ENCODE assay signal across 7 cellular contexts in the genomic region with DNA sequence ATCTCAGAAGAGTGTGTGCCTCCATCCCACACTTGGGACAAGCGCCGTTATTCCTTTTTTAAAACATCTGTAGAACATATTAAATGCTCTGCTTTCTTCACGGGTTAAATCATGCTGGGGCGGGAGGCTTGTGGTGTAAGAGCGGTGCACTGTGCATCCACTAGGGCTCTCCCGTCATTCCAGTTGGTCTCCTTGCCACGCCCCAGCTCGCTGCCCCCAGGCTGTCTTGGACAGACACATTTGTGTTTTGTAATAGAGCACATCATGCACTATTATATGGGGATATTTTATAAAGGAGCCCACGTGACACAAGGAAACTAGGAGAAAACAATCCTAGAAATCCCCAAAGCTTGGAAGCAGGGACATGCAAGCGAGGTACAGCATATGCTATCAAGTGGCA.
DNase-seq lines count a peak whose midpoint lies in the region; ATAC-seq and TF ChIP-seq lines count a peak whose summit lies in the region.
"Not testable (repeated sequence)": the region's sequence is repeated elsewhere in the genome, so short reads cannot be mapped to it uniquely, and the experiment has no call there.

No MANE protein-coding gene starts in this region.

- not testable (repeated sequence) for H3K9ac ChIP-seq in PC-3 (ENCODE audit: low read length); colonic mucosa (ENCODE audit: low read depth in 2 of 2, low read length in 2 of 2); trophoblast cell (ENCODE audit: low read length)

- H3K9me2 ChIP-seq in PC-3 (replicated peaks; ENCODE audit: low read length), result not testable (repeated sequence)

- not testable (repeated sequence) for H2AFZ ChIP-seq in PC-3 (ENCODE audit: low read length); trophoblast cell (ENCODE audit: insufficient read depth, low read length, poor library complexity)

- H3K27me3 Mint-ChIP-seq in Calu3 (ENCODE audit: unreplicated experiment); T-helper 1 cell treated with Interleukin-12 subunit alpha and Interleukin-12 subunit beta and Interleukin-4 antibody, amounts not matched to agents 30 μg/mL and 1 μg/mL, for 36 hours (ENCODE audit: low read depth); MCF 10A (ENCODE audit: insufficient read depth, unreplicated experiment): not testable (repeated sequence)

- not testable (repeated sequence) for H3K27ac Mint-ChIP-seq in Calu3 (ENCODE audit: unreplicated experiment); MCF 10A (ENCODE audit: low read depth, unreplicated experiment)
- H3K27ac Mint-ChIP-seq in T-helper 1 cell treated with Interleukin-12 subunit alpha and Interleukin-12 subunit beta and Interleukin-4 antibody, amounts not matched to agents 30 μg/mL and 1 μg/mL, for 36 hours, result peak overlapping the region; percentile 10

- not testable (repeated sequence) for H3K4me3 Mint-ChIP-seq in Calu3 (ENCODE audit: low read depth, unreplicated experiment); T-helper 1 cell treated with Interleukin-12 subunit alpha and Interleukin-12 subunit beta and Interleukin-4 antibody, amounts not matched to agents 30 μg/mL and 1 μg/mL, for 36 hours; MCF 10A (ENCODE audit: unreplicated experiment)

- H3K36me3 Mint-ChIP-seq in Calu3 (ENCODE audit: insufficient read depth, unreplicated experiment); T-helper 1 cell treated with Interleukin-12 subunit alpha and Interleukin-12 subunit beta and Interleukin-4 antibody, amounts not matched to agents 30 μg/mL and 1 μg/mL, for 36 hours (ENCODE audit: low read depth); MCF 10A (ENCODE audit: insufficient read depth, unreplicated experiment): not testable (repeated sequence)

- not testable (repeated sequence) for BruUV-seq in Calu3 (replicated peaks; lab: Mats Ljungman, UMichigan); PC-3 (replicated peaks; lab: Mats Ljungman, UMichigan); MCF 10A (replicated peaks; lab: Mats Ljungman, UMichigan)

- intact Hi-C loops in Calu3 (cut with micrococcal nuclease; ENCODE audit: unreplicated experiment); PC-3 (cut with micrococcal nuclease); MCF 10A (cut with micrococcal nuclease); colonic mucosa (cut with DNase I): not testable (repeated sequence)

- TF ChIP-seq CTCF in Calu3 (IDR thresholded peaks at IDR 0.05; ENCODE audit: unreplicated experiment); PC-3 (conservative IDR thresholded peaks at IDR 0.05; ENCODE audit: low read depth, low read length); MCF 10A (IDR thresholded peaks at IDR 0.05; ENCODE audit: unreplicated experiment); colonic mucosa (IDR thresholded peaks at IDR 0.05); foreskin fibroblast (IDR thresholded peaks at IDR 0.05; ENCODE audit: low read depth, low read length): not testable (repeated sequence)

- not testable (repeated sequence) for H2BK5ac ChIP-seq in trophoblast cell (ENCODE audit: low read depth, low read length, poor library complexity)

- not testable (repeated sequence) for H3K36me3 ChIP-seq in PC-3 (ENCODE audit: low read depth, low read length); colonic mucosa; trophoblast cell (ENCODE audit: control insufficient read depth in 1 of 2, insufficient read depth in 2 of 2, low read length in 2 of 2)

- H3K27me3 ChIP-seq in PC-3 (ENCODE audit: low read length); colonic mucosa; trophoblast cell (ENCODE audit: insufficient read depth, low read length): not testable (repeated sequence)

- H4K91ac ChIP-seq in trophoblast cell (ENCODE audit: low read depth, low read length), result peak overlapping the region; percentile 86

- H3K4me1 Mint-ChIP-seq in Calu3 (ENCODE audit: low read depth, unreplicated experiment); T-helper 1 cell treated with Interleukin-12 subunit alpha and Interleukin-12 subunit beta and Interleukin-4 antibody, amounts not matched to agents 30 μg/mL and 1 μg/mL, for 36 hours (ENCODE audit: low read depth); MCF 10A (ENCODE audit: insufficient read depth, unreplicated experiment): not testable (repeated sequence)

- H3K14ac ChIP-seq in trophoblast cell (ENCODE audit: low read length), result not testable (repeated sequence)

- H4K20me1 ChIP-seq in PC-3 (ENCODE audit: low read length), result not testable (repeated sequence)

- H4K8ac ChIP-seq in trophoblast cell (ENCODE audit: low read depth, low read length), result not testable (repeated sequence)

- not testable (repeated sequence) for ATAC-seq in PC-3

- CTCF ChIA-PET in Calu3 (lab: Charles Lee); PC-3 (lab: Charles Lee); MCF 10A (lab: Yijun Ruan, JAX): not testable (repeated sequence)

- not testable (repeated sequence) for H2BK12ac ChIP-seq in trophoblast cell (ENCODE audit: low read length)

- not testable (repeated sequence) for H3K18ac ChIP-seq in trophoblast cell (ENCODE audit: low read length)

- peaks cover 12% of the 10 kb centered on the region for H3K79me1 ChIP-seq in trophoblast cell (ENCODE audit: low read length)

- no CpG with 5 or more reads among the region's 10 CpGs for WGBS in trophoblast cell (ENCODE audit: extremely low coverage, insufficient coverage, insufficient read length)

- POLR2A ChIA-PET in PC-3 (lab: Charles Lee; ENCODE audit: unreplicated experiment); MCF 10A (lab: Yijun Ruan, JAX): not testable (repeated sequence)

- H3K4me3 ChIP-seq in PC-3 (ENCODE audit: low read length); colonic mucosa; foreskin fibroblast (ENCODE audit: low read depth in 1 of 2, low read length in 2 of 2); trophoblast cell (ENCODE audit: low read depth, low read length): not testable (repeated sequence)

- H3K4me2 ChIP-seq in PC-3 (ENCODE audit: low read length); trophoblast cell (ENCODE audit: low read length): not testable (repeated sequence)

- not testable (repeated sequence) for H2AK5ac ChIP-seq in trophoblast cell (ENCODE audit: low read length)

- not testable (repeated sequence) for H3K79me2 ChIP-seq in PC-3 (ENCODE audit: low read length); trophoblast cell (ENCODE audit: control insufficient read depth, insufficient read depth, low read length, poor library complexity)

- DNase-seq in Calu3 (peak; percentile 8), PC-3 (peak; percentile 47), MCF 10A (ENCODE audit: unreplicated experiment) (peak; percentile 90), colonic mucosa (peak; percentile 20), foreskin fibroblast (peak; percentile 10 to 60), trophoblast cell (peak; percentile 69 to 82)

- not testable (repeated sequence) for H3K4ac ChIP-seq in trophoblast cell (ENCODE audit: low read depth, low read length)

- H3K9me3 Mint-ChIP-seq in Calu3 (ENCODE audit: low read depth, unreplicated experiment); T-helper 1 cell treated with Interleukin-12 subunit alpha and Interleukin-12 subunit beta and Interleukin-4 antibody, amounts not matched to agents 30 μg/mL and 1 μg/mL, for 36 hours; MCF 10A (ENCODE audit: unreplicated experiment): not testable (repeated sequence)

- H3K9me3 ChIP-seq in PC-3 (ENCODE audit: low read length); colonic mucosa; trophoblast cell (ENCODE audit: insufficient read depth, low read depth, low read length): not testable (repeated sequence)

- H2BK120ac ChIP-seq in trophoblast cell (ENCODE audit: insufficient read depth, low read length, poor library complexity), result not testable (repeated sequence)

- H3K23ac ChIP-seq in trophoblast cell (ENCODE audit: low read length), result not testable (repeated sequence)

- not testable (repeated sequence) for H3K4me1 ChIP-seq in PC-3 (ENCODE audit: insufficient read depth, low read length); colonic mucosa; trophoblast cell (ENCODE audit: control insufficient read depth in 1 of 2, insufficient read depth in 2 of 2, low read length in 2 of 2)

- not testable (repeated sequence) for H3F3A ChIP-seq in PC-3 (ENCODE audit: low read length, unreplicated experiment)

- H3K27ac ChIP-seq in PC-3 (ENCODE audit: low read length); colonic mucosa; trophoblast cell (ENCODE audit: low read depth, low read length): not testable (repeated sequence)

- H4K12ac ChIP-seq in trophoblast cell (ENCODE audit: low read depth, low read length), result not testable (repeated sequence)

Comparison
In these comparisons a context has a peak if more than half of its experiments do, and no peak if none do; other contexts are left out.
1. DNase-seq: peak in every context shown above with its lines; median percentile 90 in MCF 10A; 76 in trophoblast cell; 47 in PC-3; 35 in foreskin fibroblast; 20 in colonic mucosa; 8 in Calu3.